ENCODE assay signal across 1 cellular context in genomic region chr7:155069992-155070827, GRCh38.
TF ChIP-seq lines count a peak whose summit lies in the region.

Gene HTR5A (plus strand): TSS chr7:155070324. CDS start chr7:155070900, 576 bp downstream.

TF ChIP-seq in HepG2, 621 proteins besides CTCF, POLR2A, EP300 and RAD21 (continued from another document and continues in another):
- TF ChIP-seq PHF5A (CRISPR knock-in tag; IDR thresholded peaks at IDR 0.05; ENCODE audit: low read depth, unreplicated experiment), result peak; percentile 96
- TF ChIP-seq ONECUT2 (CRISPR knock-in tag; IDR thresholded peaks at IDR 0.05), result peak; percentile 92
- peak; percentile 99 for TF ChIP-seq IRF1 (CRISPR knock-in tag; IDR thresholded peaks at IDR 0.05; ENCODE audit: low read depth)
- peak; percentile 99 for TF ChIP-seq MLXIP (CRISPR knock-in tag; IDR thresholded peaks at IDR 0.05; ENCODE audit: borderline replicate concordance)
- TF ChIP-seq HCFC1 (IDR thresholded peaks at IDR 0.05; ENCODE audit: low read depth, low read length), result peak; percentile 57; the same call in 1 of the 2 replicates
- peak; percentile 100 for TF ChIP-seq ERF (CRISPR knock-in tag; IDR thresholded peaks at IDR 0.05)
- TF ChIP-seq RERE (CRISPR knock-in tag; IDR thresholded peaks at IDR 0.05; ENCODE audit: low read depth), result peak; percentile 96
- TF ChIP-seq ZNF891 (CRISPR knock-in tag; IDR thresholded peaks at IDR 0.05), result peak; percentile 100
- TF ChIP-seq EEA1 (CRISPR knock-in tag; IDR thresholded peaks at IDR 0.05; ENCODE audit: borderline replicate concordance), result peak; percentile 100
- TF ChIP-seq SYNCRIP (IDR thresholded peaks at IDR 0.05; ENCODE audit: insufficient read depth, low read depth, low read length), result no peak
- no peak for TF ChIP-seq SNRNP70 (IDR thresholded peaks at IDR 0.05; ENCODE audit: low read depth, low read length)
- peak; percentile 97 for TF ChIP-seq RARA (CRISPR knock-in tag; IDR thresholded peaks at IDR 0.05)
- TF ChIP-seq FOXJ3 (CRISPR knock-in tag; IDR thresholded peaks at IDR 0.05; ENCODE audit: borderline replicate concordance), result peak; percentile 93
- TF ChIP-seq SRSF9 (IDR thresholded peaks at IDR 0.05; ENCODE audit: borderline replicate concordance, insufficient read depth, low read depth, low read length, poor library complexity, severe bottlenecking), result no peak
- no peak for TF ChIP-seq TBP (CRISPR knock-in tag; IDR thresholded peaks at IDR 0.05)
- peak; percentile 99 for TF ChIP-seq ZNF775 (CRISPR knock-in tag; IDR thresholded peaks at IDR 0.05; ENCODE audit: borderline replicate concordance)
- peak; percentile 92 for TF ChIP-seq GATAD1 (CRISPR knock-in tag; IDR thresholded peaks at IDR 0.05)
- TF ChIP-seq ZNF597 (CRISPR knock-in tag; IDR thresholded peaks at IDR 0.05), result no peak
- peak; percentile 99 for TF ChIP-seq ZMAT5 (CRISPR knock-in tag; IDR thresholded peaks at IDR 0.05; ENCODE audit: borderline replicate concordance, low read depth)
- TF ChIP-seq ZNF737 (CRISPR knock-in tag; IDR thresholded peaks at IDR 0.05; ENCODE audit: borderline replicate concordance), result peak; percentile 100
- peak; percentile 90 for TF ChIP-seq ZFY (CRISPR knock-in tag; IDR thresholded peaks at IDR 0.05)
- no peak for TF ChIP-seq GTF2F1 (IDR thresholded peaks at IDR 0.05; ENCODE audit: low read length)
- TF ChIP-seq RBM22 (optimal IDR thresholded peaks at IDR 0.05; ENCODE audit: low read length), result no peak
- TF ChIP-seq ATAD3A (CRISPR knock-in tag; IDR thresholded peaks at IDR 0.05), result peak; percentile 99
- peak; percentile 81 for TF ChIP-seq PHF8 (CRISPR knock-in tag; IDR thresholded peaks at IDR 0.05)
- TF ChIP-seq THYN1 (CRISPR knock-in tag; IDR thresholded peaks at IDR 0.05; ENCODE audit: borderline replicate concordance, low read depth), result peak; percentile 100
- TF ChIP-seq PRDM10 (CRISPR knock-in tag; IDR thresholded peaks at IDR 0.05; ENCODE audit: low read depth), result peak; percentile 96
- TF ChIP-seq ZNF629 (CRISPR knock-in tag; conservative IDR thresholded peaks at IDR 0.05), result peak; percentile 89
- peak; percentile 62; the same call in 1 of the 2 replicates for TF ChIP-seq PHF21A (CRISPR knock-in tag; IDR thresholded peaks at IDR 0.05)
- peak; percentile 99 for TF ChIP-seq MYNN (CRISPR knock-in tag; IDR thresholded peaks at IDR 0.05; ENCODE audit: low read depth)
- no peak for TF ChIP-seq RFX5 (IDR thresholded peaks at IDR 0.05; ENCODE audit: low read depth, low read length)
- peak; percentile 100 for TF ChIP-seq ZNF782 (CRISPR knock-in tag; IDR thresholded peaks at IDR 0.05; ENCODE audit: borderline replicate concordance)
- TF ChIP-seq ZNF83 (CRISPR knock-in tag; IDR thresholded peaks at IDR 0.05; ENCODE audit: borderline replicate concordance), result peak; percentile 100
- peak; percentile 98 for TF ChIP-seq ZNF281 (CRISPR knock-in tag; IDR thresholded peaks at IDR 0.05; ENCODE audit: borderline replicate concordance)
- peak; percentile 100 for TF ChIP-seq PLSCR1 (CRISPR knock-in tag; IDR thresholded peaks at IDR 0.05; ENCODE audit: borderline replicate concordance)
- TF ChIP-seq HNF1B (CRISPR knock-in tag; IDR thresholded peaks at IDR 0.05), result peak; percentile 98
- TF ChIP-seq NCOA1 (CRISPR knock-in tag; IDR thresholded peaks at IDR 0.05), result peak; percentile 100
- peak; percentile 100 for TF ChIP-seq ZNF792 (CRISPR knock-in tag; IDR thresholded peaks at IDR 0.05)
- TF ChIP-seq HIVEP1 (CRISPR knock-in tag; IDR thresholded peaks at IDR 0.05), result peak; percentile 99
- TF ChIP-seq ZNF747 (CRISPR knock-in tag; IDR thresholded peaks at IDR 0.05; ENCODE audit: borderline replicate concordance), result peak; percentile 100
- peak; percentile 100 for TF ChIP-seq ZNF33B (CRISPR knock-in tag; IDR thresholded peaks at IDR 0.05)
- TF ChIP-seq NFATC3 (CRISPR knock-in tag; IDR thresholded peaks at IDR 0.05), result peak; percentile 100
- peak; percentile 92 for TF ChIP-seq XRCC5 (optimal IDR thresholded peaks at IDR 0.05; ENCODE audit: low read length)
- peak; percentile 100 for TF ChIP-seq KDM3A (CRISPR knock-in tag; IDR thresholded peaks at IDR 0.05; ENCODE audit: low read depth)
